ENCODE assay signal across 1 cellular context in the genomic region with DNA sequence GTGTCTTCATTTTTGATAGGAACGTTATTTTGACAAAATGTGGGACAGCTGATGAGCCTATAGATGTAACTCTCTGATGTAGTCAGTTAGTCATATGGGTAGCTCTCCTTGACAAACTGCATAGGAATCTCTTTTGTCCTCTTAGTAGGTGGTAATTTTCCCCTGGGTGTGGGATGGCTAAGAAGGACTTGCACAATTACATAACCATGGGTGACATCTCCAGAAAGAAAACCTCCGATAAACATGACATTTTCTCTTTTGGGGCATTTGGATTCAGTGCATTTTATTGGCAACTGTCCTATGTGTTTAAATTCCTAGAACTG.
TF ChIP-seq lines count a peak whose summit lies in the region.

No MANE protein-coding gene starts in this region.

TF ChIP-seq in HepG2, 621 proteins besides CTCF, POLR2A, EP300 and RAD21:
- TF ChIP-seq MYNN (CRISPR knock-in tag; IDR thresholded peaks at IDR 0.05; ENCODE audit: low read depth) (no peak), ZNF230 (CRISPR knock-in tag; IDR thresholded peaks at IDR 0.05) (no peak), ZNF775 (CRISPR knock-in tag; IDR thresholded peaks at IDR 0.05; ENCODE audit: borderline replicate concordance) (no peak), MTF1 (CRISPR knock-in tag; IDR thresholded peaks at IDR 0.05) (no peak), ZNF460 (CRISPR knock-in tag; IDR thresholded peaks at IDR 0.05; ENCODE audit: borderline replicate concordance) (no peak), NPAS2 (CRISPR knock-in tag; IDR thresholded peaks at IDR 0.05; ENCODE audit: borderline replicate concordance) (no peak), ZNF143 (CRISPR knock-in tag; IDR thresholded peaks at IDR 0.05) (no peak), ZNF614 (CRISPR knock-in tag; IDR thresholded peaks at IDR 0.05; ENCODE audit: borderline replicate concordance) (no peak), EHMT2 (IDR thresholded peaks at IDR 0.05; ENCODE audit: borderline replicate concordance, low read depth, low read length) (no peak), NR2F1 (CRISPR knock-in tag; IDR thresholded peaks at IDR 0.05) (no peak), ZNF292 (CRISPR knock-in tag; IDR thresholded peaks at IDR 0.05; ENCODE audit: borderline replicate concordance, low read depth) (no peak)
- TF ChIP-seq, protein P1, sequence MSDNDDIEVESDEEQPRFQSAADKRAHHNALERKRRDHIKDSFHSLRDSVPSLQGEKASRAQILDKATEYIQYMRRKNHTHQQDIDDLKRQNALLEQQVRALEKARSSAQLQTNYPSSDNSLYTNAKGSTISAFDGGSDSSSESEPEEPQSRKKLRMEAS (IDR thresholded peaks at IDR 0.05), result no peak
- TF ChIP-seq, protein P2, sequence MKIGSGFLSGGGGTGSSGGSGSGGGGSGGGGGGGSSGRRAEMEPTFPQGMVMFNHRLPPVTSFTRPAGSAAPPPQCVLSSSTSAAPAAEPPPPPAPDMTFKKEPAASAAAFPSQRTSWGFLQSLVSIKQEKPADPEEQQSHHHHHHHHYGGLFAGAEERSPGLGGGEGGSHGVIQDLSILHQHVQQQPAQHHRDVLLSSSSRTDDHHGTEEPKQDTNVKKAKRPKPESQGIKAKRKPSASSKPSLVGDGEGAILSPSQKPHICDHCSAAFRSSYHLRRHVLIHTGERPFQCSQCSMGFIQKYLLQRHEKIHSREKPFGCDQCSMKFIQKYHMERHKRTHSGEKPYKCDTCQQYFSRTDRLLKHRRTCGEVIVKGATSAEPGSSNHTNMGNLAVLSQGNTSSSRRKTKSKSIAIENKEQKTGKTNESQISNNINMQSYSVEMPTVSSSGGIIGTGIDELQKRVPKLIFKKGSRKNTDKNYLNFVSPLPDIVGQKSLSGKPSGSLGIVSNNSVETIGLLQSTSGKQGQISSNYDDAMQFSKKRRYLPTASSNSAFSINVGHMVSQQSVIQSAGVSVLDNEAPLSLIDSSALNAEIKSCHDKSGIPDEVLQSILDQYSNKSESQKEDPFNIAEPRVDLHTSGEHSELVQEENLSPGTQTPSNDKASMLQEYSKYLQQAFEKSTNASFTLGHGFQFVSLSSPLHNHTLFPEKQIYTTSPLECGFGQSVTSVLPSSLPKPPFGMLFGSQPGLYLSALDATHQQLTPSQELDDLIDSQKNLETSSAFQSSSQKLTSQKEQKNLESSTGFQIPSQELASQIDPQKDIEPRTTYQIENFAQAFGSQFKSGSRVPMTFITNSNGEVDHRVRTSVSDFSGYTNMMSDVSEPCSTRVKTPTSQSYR (CRISPR knock-in tag; IDR thresholded peaks at IDR 0.05; ENCODE audit: borderline replicate concordance), result no peak
- TF ChIP-seq, protein P3, sequence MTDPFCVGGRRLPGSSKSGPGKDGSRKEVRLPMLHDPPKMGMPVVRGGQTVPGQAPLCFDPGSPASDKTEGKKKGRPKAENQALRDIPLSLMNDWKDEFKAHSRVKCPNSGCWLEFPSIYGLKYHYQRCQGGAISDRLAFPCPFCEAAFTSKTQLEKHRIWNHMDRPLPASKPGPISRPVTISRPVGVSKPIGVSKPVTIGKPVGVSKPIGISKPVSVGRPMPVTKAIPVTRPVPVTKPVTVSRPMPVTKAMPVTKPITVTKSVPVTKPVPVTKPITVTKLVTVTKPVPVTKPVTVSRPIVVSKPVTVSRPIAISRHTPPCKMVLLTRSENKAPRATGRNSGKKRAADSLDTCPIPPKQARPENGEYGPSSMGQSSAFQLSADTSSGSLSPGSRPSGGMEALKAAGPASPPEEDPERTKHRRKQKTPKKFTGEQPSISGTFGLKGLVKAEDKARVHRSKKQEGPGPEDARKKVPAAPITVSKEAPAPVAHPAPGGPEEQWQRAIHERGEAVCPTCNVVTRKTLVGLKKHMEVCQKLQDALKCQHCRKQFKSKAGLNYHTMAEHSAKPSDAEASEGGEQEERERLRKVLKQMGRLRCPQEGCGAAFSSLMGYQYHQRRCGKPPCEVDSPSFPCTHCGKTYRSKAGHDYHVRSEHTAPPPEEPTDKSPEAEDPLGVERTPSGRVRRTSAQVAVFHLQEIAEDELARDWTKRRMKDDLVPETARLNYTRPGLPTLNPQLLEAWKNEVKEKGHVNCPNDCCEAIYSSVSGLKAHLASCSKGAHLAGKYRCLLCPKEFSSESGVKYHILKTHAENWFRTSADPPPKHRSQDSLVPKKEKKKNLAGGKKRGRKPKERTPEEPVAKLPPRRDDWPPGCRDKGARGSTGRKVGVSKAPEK (CRISPR knock-in tag; IDR thresholded peaks at IDR 0.05; ENCODE audit: borderline replicate concordance), result no peak
